ENCODE assay signal across 1 cellular context in genomic region chr5:139637438-139638089, GRCh38.
TF ChIP-seq lines count a peak whose summit lies in the region.

No MANE protein-coding gene starts in this region.

TF ChIP-seq in K562, 482 proteins besides CTCF, POLR2A, EP300 and RAD21 (continued from another document and continues in another):
- TF ChIP-seq ZBTB49 (CRISPR knock-in tag; IDR thresholded peaks at IDR 0.05; ENCODE audit: borderline replicate concordance) (no peak; the same call in 1 of the 2 replicates), RBM17 (IDR thresholded peaks at IDR 0.05; ENCODE audit: borderline replicate concordance, low read depth, low read length) (no peak), ZBED1 (IDR thresholded peaks at IDR 0.05) (peak; percentile 14; the same call in 1 of the 2 replicates), HDAC2 (IDR thresholded peaks at IDR 0.05) (peak; percentile 71), RFX1 (IDR thresholded peaks at IDR 0.05) (no peak), ZBTB2 (IDR thresholded peaks at IDR 0.05) (peak; percentile 78; the same call in 1 of the 2 replicates), NR1H2 (CRISPR knock-in tag; IDR thresholded peaks at IDR 0.05) (no peak; the same call in 1 of the 2 replicates), DACH1 (IDR thresholded peaks at IDR 0.05; ENCODE audit: partially characterized antibody) (peak; percentile 40), SAFB2 (IDR thresholded peaks at IDR 0.05; ENCODE audit: borderline replicate concordance, low read depth, low read length, severe bottlenecking) (no peak), CHCHD3 (CRISPR knock-in tag; IDR thresholded peaks at IDR 0.05) (no peak), LEF1 (IDR thresholded peaks at IDR 0.05) (peak; percentile 79), KLF6 (CRISPR knock-in tag; IDR thresholded peaks at IDR 0.05; ENCODE audit: borderline replicate concordance) (no peak), ZSCAN29 (IDR thresholded peaks at IDR 0.05) (peak; percentile 71; the same call in 1 of the 2 replicates), REST (CRISPR knock-in tag; IDR thresholded peaks at IDR 0.05; ENCODE audit: low read depth) (no peak), HCFC1 (IDR thresholded peaks at IDR 0.05; ENCODE audit: low read depth, low read length) (peak; percentile 29), TEAD4 (IDR thresholded peaks at IDR 0.05; ENCODE audit: low read length) (peak; percentile 61), TEAD4 (CRISPR knock-in tag; IDR thresholded peaks at IDR 0.05; ENCODE audit: borderline replicate concordance) (no peak), ATF6 (CRISPR knock-in tag; IDR thresholded peaks at IDR 0.05) (no peak), ZNF354B (CRISPR knock-in tag; IDR thresholded peaks at IDR 0.05) (no peak), CAMTA2 (CRISPR knock-in tag; conservative IDR thresholded peaks at IDR 0.05) (no peak), BCLAF1 (IDR thresholded peaks at IDR 0.05; ENCODE audit: borderline replicate concordance in 1 of 2, control insufficient read depth in 1 of 2, low read depth in 2 of 2, low read length in 1 of 2) (0 out of 4 replicates have a peak, but pooled peaks of 1 of the 2 experiments have one; percentile 33), KDM5B (IDR thresholded peaks at IDR 0.05; ENCODE audit: insufficient replicate concordance, low read depth, low read length) (no peak), ZNF134 (CRISPR knock-in tag; conservative IDR thresholded peaks at IDR 0.05) (no peak), E2F8 (IDR thresholded peaks at IDR 0.05; ENCODE audit: low read depth, partially characterized antibody) (peak; percentile 80), SMAD4 (CRISPR knock-in tag; conservative IDR thresholded peaks at IDR 0.05) (peak; percentile 93), ZNF76 (CRISPR knock-in tag; IDR thresholded peaks at IDR 0.05; ENCODE audit: borderline replicate concordance) (no peak), PATZ1 (CRISPR knock-in tag; IDR thresholded peaks at IDR 0.05; ENCODE audit: borderline replicate concordance) (peak; percentile 82; the same call in 1 of the 2 replicates), SMARCA4 (IDR thresholded peaks at IDR 0.05) (peak; percentile 79)
- TF ChIP-seq, protein P1, sequence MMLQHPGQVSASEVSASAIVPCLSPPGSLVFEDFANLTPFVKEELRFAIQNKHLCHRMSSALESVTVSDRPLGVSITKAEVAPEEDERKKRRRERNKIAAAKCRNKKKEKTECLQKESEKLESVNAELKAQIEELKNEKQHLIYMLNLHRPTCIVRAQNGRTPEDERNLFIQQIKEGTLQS (IDR thresholded peaks at IDR 0.05) = no peak; the same call in 1 of the 2 replicates
- TF ChIP-seq, protein P1 (CRISPR knock-in tag; conservative IDR thresholded peaks at IDR 0.05) = peak; percentile 73; the same call in 1 of the 2 replicates
- TF ChIP-seq, protein P2, sequence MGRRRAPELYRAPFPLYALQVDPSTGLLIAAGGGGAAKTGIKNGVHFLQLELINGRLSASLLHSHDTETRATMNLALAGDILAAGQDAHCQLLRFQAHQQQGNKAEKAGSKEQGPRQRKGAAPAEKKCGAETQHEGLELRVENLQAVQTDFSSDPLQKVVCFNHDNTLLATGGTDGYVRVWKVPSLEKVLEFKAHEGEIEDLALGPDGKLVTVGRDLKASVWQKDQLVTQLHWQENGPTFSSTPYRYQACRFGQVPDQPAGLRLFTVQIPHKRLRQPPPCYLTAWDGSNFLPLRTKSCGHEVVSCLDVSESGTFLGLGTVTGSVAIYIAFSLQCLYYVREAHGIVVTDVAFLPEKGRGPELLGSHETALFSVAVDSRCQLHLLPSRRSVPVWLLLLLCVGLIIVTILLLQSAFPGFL (CRISPR knock-in tag; IDR thresholded peaks at IDR 0.05) = peak; percentile 80; the same call in 1 of the 2 replicates
- TF ChIP-seq, protein P3, sequence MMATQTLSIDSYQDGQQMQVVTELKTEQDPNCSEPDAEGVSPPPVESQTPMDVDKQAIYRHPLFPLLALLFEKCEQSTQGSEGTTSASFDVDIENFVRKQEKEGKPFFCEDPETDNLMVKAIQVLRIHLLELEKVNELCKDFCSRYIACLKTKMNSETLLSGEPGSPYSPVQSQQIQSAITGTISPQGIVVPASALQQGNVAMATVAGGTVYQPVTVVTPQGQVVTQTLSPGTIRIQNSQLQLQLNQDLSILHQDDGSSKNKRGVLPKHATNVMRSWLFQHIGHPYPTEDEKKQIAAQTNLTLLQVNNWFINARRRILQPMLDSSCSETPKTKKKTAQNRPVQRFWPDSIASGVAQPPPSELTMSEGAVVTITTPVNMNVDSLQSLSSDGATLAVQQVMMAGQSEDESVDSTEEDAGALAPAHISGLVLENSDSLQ (IDR thresholded peaks at IDR 0.05) = peak; percentile 13; the same call in 1 of the 2 replicates
- TF ChIP-seq, protein P4, sequence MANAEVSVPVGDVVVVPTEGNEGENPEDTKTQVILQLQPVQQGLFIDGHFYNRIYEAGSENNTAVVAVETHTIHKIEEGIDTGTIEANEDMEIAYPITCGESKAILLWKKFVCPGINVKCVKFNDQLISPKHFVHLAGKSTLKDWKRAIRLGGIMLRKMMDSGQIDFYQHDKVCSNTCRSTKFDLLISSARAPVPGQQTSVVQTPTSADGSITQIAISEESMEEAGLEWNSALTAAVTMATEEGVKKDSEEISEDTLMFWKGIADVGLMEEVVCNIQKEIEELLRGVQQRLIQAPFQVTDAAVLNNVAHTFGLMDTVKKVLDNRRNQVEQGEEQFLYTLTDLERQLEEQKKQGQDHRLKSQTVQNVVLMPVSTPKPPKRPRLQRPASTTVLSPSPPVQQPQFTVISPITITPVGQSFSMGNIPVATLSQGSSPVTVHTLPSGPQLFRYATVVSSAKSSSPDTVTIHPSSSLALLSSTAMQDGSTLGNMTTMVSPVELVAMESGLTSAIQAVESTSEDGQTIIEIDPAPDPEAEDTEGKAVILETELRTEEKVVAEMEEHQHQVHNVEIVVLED (CRISPR knock-in tag; IDR thresholded peaks at IDR 0.05) = no peak
